Comparison of ENCODE assay signal across 10 cellular contexts in the genomic region with DNA sequence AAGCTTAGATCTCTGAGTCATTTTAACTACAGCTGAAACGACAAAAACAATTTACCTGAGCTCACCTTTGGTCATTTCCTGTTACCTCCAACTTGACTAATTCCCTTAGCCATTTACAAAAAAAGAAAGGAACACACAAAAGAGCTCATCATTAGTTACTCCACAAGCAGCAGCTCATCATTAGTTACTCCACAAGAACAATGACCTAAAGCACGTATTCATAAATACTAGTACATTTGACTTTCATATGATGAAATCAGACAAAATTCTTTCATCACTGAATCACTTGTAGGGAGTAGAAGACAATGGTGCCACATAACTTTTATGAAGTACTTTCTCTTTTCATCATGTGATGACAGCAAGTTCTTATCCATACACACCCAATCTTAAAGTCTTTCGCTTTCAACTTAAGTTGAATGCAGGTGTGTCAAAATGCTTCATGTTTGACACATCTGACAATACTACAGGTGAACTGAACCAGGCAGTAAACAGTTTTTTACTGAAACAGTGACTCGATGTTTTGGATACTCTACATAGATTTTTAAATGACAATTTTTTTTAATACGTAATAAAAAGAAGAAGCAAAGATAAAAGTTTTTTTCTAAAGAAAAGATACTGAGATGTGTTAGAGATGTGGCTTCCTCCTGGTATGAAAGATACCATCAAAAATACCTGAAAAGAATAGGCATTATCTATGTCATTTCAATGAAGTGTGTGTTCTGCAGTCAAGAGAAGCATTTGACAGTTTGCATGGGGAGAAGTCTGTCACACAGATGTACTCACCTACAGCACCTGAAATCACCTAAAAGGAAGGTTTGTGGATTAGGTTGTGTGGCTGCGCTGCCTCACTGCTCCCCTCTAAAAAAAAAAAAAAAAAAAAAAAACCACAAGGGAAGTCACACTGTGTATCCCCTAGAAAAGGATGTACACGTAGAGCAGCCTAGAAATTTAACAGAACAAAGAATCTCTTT.
DNase-seq lines count a peak whose midpoint lies in the region; ATAC-seq lines count a peak whose summit lies in the region.
"Had no signal": no experiment of that assay in that cellular context is flagged by ENCODE, and none has a peak within 500 bp of the region (broad histone marks: within the 10 kb centered on the region; RNA-seq: fewer than 3 reads in every experiment).

No MANE protein-coding gene starts in this region.

- no peaks in the 10 kb centered on the region for H3K9me3 ChIP-seq in SJCRH30 (replicated peaks)

- no peaks in the 10 kb centered on the region for H3K27me3 Mint-ChIP-seq in activated naive CD8-positive, alpha-beta T cell treated with anti-CD3 and anti-CD28 coated beads, Interleukin-2, amount 10 ng/mL, durations not matched to agents 7 days and 5 days

- POLR2A ChIA-PET in activated naive CD8-positive, alpha-beta T cell treated with anti-CD3 and anti-CD28 coated beads, Interleukin-2, amount 10 ng/mL, durations not matched to agents 7 days and 5 days (lab: Charles Lee), result interaction anchor here (0.7 to 3.6 kb wide), 9 partner anchors 9 to 97 kb away, joined by 3 to 11 read pairs (median 5); no protein-coding TSS in a partner anchor

- no peak overlapping the region for H3K23ac ChIP-seq in mesendoderm (ENCODE audit: low read length)

- H3K27ac ChIP-seq in mesendoderm (ENCODE audit: low read depth, low read length), result no peak overlapping the region
- no peak overlapping the region for H3K27ac ChIP-seq in SJCRH30
- H3K27ac ChIP-seq: brain microvascular endothelial cell, HL-60 had no signal

- H2AK5ac ChIP-seq in mesendoderm (ENCODE audit: low read length), result no peak overlapping the region

- H3K27me3 ChIP-seq in mesendoderm (ENCODE audit: insufficient read depth, low read length, poor library complexity) (no peaks in the 10 kb centered on the region), SJCRH30 (no peaks in the 10 kb centered on the region)
- H3K27me3 ChIP-seq: brain microvascular endothelial cell had no signal

- H3K27ac Mint-ChIP-seq in activated naive CD8-positive, alpha-beta T cell treated with anti-CD3 and anti-CD28 coated beads, Interleukin-2, amount 10 ng/mL, durations not matched to agents 7 days and 5 days, result peak overlapping the region; percentile 83

- H3K4me1 Mint-ChIP-seq in activated naive CD8-positive, alpha-beta T cell treated with anti-CD3 and anti-CD28 coated beads, Interleukin-2, amount 10 ng/mL, durations not matched to agents 7 days and 5 days, result peaks cover 45% of the 10 kb centered on the region

- H3K4me3 ChIP-seq in mesendoderm (ENCODE audit: low read length) (no peak overlapping the region), SJCRH30 (no peak overlapping the region)

- H4K8ac ChIP-seq in mesendoderm (ENCODE audit: low read depth, low read length), result no peak overlapping the region

- no peak overlapping the region for H2BK5ac ChIP-seq in mesendoderm (ENCODE audit: low read length)

- WGBS in mesendoderm (ENCODE audit: extremely low coverage, insufficient coverage, low lambda C conversion rate), result 100% methylated on average over 1 of the region's 7 CpGs

- H3K36me3 Mint-ChIP-seq in activated naive CD8-positive, alpha-beta T cell treated with anti-CD3 and anti-CD28 coated beads, Interleukin-2, amount 10 ng/mL, durations not matched to agents 7 days and 5 days, result peaks cover 37% of the 10 kb centered on the region

- no peak overlapping the region for H2BK120ac ChIP-seq in mesendoderm (ENCODE audit: low read depth, low read length)

- H3K36me3 ChIP-seq in mesendoderm (ENCODE audit: control insufficient read depth, insufficient read depth, low read length) (no peaks in the 10 kb centered on the region), SJCRH30 (no peaks in the 10 kb centered on the region)
- H3K36me3 ChIP-seq: brain microvascular endothelial cell had no signal

- no peak overlapping the region for H3K4me2 ChIP-seq in mesendoderm (ENCODE audit: low read length)

- H4K5ac ChIP-seq in mesendoderm (ENCODE audit: low read length), result no peak overlapping the region

- H3K9me3 Mint-ChIP-seq in activated naive CD8-positive, alpha-beta T cell treated with anti-CD3 and anti-CD28 coated beads, Interleukin-2, amount 10 ng/mL, durations not matched to agents 7 days and 5 days, result peaks cover 2% of the 10 kb centered on the region

- H3K4ac ChIP-seq in mesendoderm (ENCODE audit: low read depth, low read length), result no peak overlapping the region

- H3K4me1 ChIP-seq in mesendoderm (ENCODE audit: control insufficient read depth, low read depth, low read length) (peaks cover 2% of the 10 kb centered on the region), SJCRH30 (no peaks in the 10 kb centered on the region)

- ATAC-seq in GM18517 (IDR thresholded peaks at IDR 0.05; ENCODE audit: unreplicated experiment), result peak; percentile 49
- peak; percentile 78 for ATAC-seq in activated naive CD8-positive, alpha-beta T cell treated with anti-CD3 and anti-CD28 coated beads, Interleukin-2, amount 10 ng/mL, durations not matched to agents 7 days and 5 days (ENCODE audit: low read depth)

- no peaks in the 10 kb centered on the region for H3K79me1 ChIP-seq in mesendoderm (ENCODE audit: low read length)

- DNase-seq in HPDE6-E6E7 (ENCODE audit: extremely low spot score) (peak; percentile 57), mesendoderm (peak; percentile 38), DMS79 treated with DMSO at 0.1 percent for 48 hours (lab: John Stamatoyannopoulos, UW) (no peak), SJCRH30 (no peak), superior temporal gyrus (ENCODE audit: extremely low spot score) (no peak), NCI-H82 treated with DMSO at 0.1 percent for 48 hours (lab: John Stamatoyannopoulos, UW; ENCODE audit: unreplicated experiment) (no peak)
- DNase-seq in activated naive CD8-positive, alpha-beta T cell treated with anti-CD3 and anti-CD28 coated beads, Interleukin-2, amount 10 ng/mL, durations not matched to agents 7 days and 5 days, result no peak
- DNase-seq: brain microvascular endothelial cell had no signal

- H3K9ac ChIP-seq in mesendoderm (ENCODE audit: low read length), result no peak overlapping the region

- peak overlapping the region; percentile 56 for H3K4me3 Mint-ChIP-seq in activated naive CD8-positive, alpha-beta T cell treated with anti-CD3 and anti-CD28 coated beads, Interleukin-2, amount 10 ng/mL, durations not matched to agents 7 days and 5 days

- no peak overlapping the region for H2BK15ac ChIP-seq in mesendoderm (replicated peaks; ENCODE audit: low read depth)

- H3K56ac ChIP-seq in mesendoderm (ENCODE audit: low read length), result no peak overlapping the region

- no peaks in the 10 kb centered on the region for H3K79me2 ChIP-seq in mesendoderm (ENCODE audit: control insufficient read depth, insufficient read depth, low read length)

- H3K18ac ChIP-seq in mesendoderm (ENCODE audit: low read length), result no peak overlapping the region

Comparison
In these comparisons a context has a peak if more than half of its experiments do, and no peak if none do; other contexts are left out.
1. DNase-seq: peak in HPDE6-E6E7 (single experiment) and mesendoderm (single experiment); none in activated naive CD8-positive, alpha-beta T cell treated with anti-CD3 and anti-CD28 coated beads, Interleukin-2, amount 10 ng/mL, durations not matched to agents 7 days and 5 days (single experiment), DMS79 treated with DMSO at 0.1 percent for 48 hours (single experiment), SJCRH30 (0 of 2), superior temporal gyrus (single experiment) and NCI-H82 treated with DMSO at 0.1 percent for 48 hours (single experiment).